Comparison of ENCODE assay signal across 21 cellular contexts in genomic region chr2:144467479-144468210, GRCh38. TPM values are rescaled to one million over a fixed set of nuclear protein-coding genes. Genes with fewer than 3 reads are reported as not detected.
A peak's percentile ranks its signal among the peaks of the same experiment; 100 is the strongest.
DNase-seq lines count a peak whose midpoint lies in the region; ATAC-seq, FAIRE-seq and TF ChIP-seq lines count a peak whose summit lies in the region.
"Had no signal": no experiment of that assay in that cellular context is flagged by ENCODE, and none has a peak within 500 bp of the region (broad histone marks: within the 10 kb centered on the region; RNA-seq: fewer than 3 reads in every experiment).

No MANE protein-coding gene starts in this region.

- no peaks in the 10 kb centered on the region for H3K9me3 ChIP-seq in HEK293 (ENCODE audit: control insufficient read depth, insufficient read depth, low read depth, low read length)
- H3K9me3 ChIP-seq in K562 (replicated peaks; ENCODE audit: control insufficient read depth, insufficient read depth, low read depth, low read length) = no peaks in the 10 kb centered on the region
- no peaks in the 10 kb centered on the region for H3K9me3 ChIP-seq in spleen
- H3K9me3 ChIP-seq: esophagus muscularis mucosa, gastroesophageal sphincter, transverse colon had no signal

- no peak for ATAC-seq in K562
- no peak for ATAC-seq in memory B cell (ENCODE audit: low read depth)
- ATAC-seq in HG03442 (IDR thresholded peaks at IDR 0.05; ENCODE audit: unreplicated experiment) = no peak
- ATAC-seq: gastroesophageal sphincter had no signal

- H4K20me1 ChIP-seq in K562 (replicated peaks; ENCODE audit: control insufficient read depth, insufficient read depth, low read length) = 0 out of 2 replicates have a peak, but pooled peaks cover 12% of the 10 kb centered on the region

- in situ Hi-C loops in K562 (cut with MboI) = no loop called here

- BruUV-seq in K562 (replicated peaks; lab: Mats Ljungman, UMichigan) = no TSS peak

- no peak overlapping the region for H3K27ac ChIP-seq in HEK293 (ENCODE audit: extremely low read depth, low read depth, low read length)
- no peak overlapping the region for H3K27ac ChIP-seq in K562 (ENCODE audit: extremely low read depth, low read depth, low read length)
- H3K27ac ChIP-seq in spleen = peak overlapping the region in 5 of 8 donors; percentile 12 to 69 (median 45)
- H3K27ac ChIP-seq: esophagus muscularis mucosa, gastroesophageal sphincter, KMS-11, transverse colon had no signal

- FAIRE-seq in K562 (lab: Jason Lieb, UNC) = no peak
- no peak for FAIRE-seq in H54 (lab: Jason Lieb, UNC)
- FAIRE-seq: GM12892, GM19239 had no signal

- POLR2A ChIA-PET in HEK293 (lab: Yijun Ruan, JAX) (no interaction called here), K562 (lab: Yijun Ruan, JAX) (interaction anchor here (0.6 to 1.7 kb wide), 3 partner anchors 10 to 115 kb away, joined by 3 to 5 read pairs (median 3); no protein-coding TSS in a partner anchor)

- H2AFZ ChIP-seq in K562 (ENCODE audit: low read depth, low read length) = no peak overlapping the region

- H3K27me3 ChIP-seq in K562 (ENCODE audit: control insufficient read depth in 2 of 2, insufficient read depth in 2 of 2, low read length in 2 of 2) (no peaks in the 10 kb centered on the region), spleen (replicated peaks in 1 of 7) (no peaks in the 10 kb centered on the region)
- H3K27me3 ChIP-seq: esophagus muscularis mucosa, gastroesophageal sphincter had no signal

- TF ChIP-seq CTCF in HEK293 (tag by site-specific recombination; IDR thresholded peaks at IDR 0.05) (no peak), K562 (IDR thresholded peaks at IDR 0.05 in 2 of 3, conservative IDR thresholded peaks at IDR 0.05 in 1 of 3; ENCODE audit: insufficient read depth in 2 of 3, low read depth in 1 of 3, low read length in 3 of 3) (no peak), spleen (IDR thresholded peaks at IDR 0.05 in 8 of 11, conservative IDR thresholded peaks at IDR 0.05 in 3 of 11) (no peak)

- H3K9me1 ChIP-seq in K562 (ENCODE audit: control insufficient read depth, insufficient read depth, low read length) = no peaks in the 10 kb centered on the region

- H3K4me3 Mint-ChIP-seq in memory B cell = no peak overlapping the region
- H3K4me3 Mint-ChIP-seq: activated CD4-positive, alpha-beta T cell treated with anti-CD3 and anti-CD28 coated beads, Interleukin-2, amount 10 ng/mL, durations not matched to agents 7 days and 5 days had no signal

- H3K4me1 Mint-ChIP-seq in memory B cell = peaks cover 23% of the 10 kb centered on the region
- H3K4me1 Mint-ChIP-seq: activated CD4-positive, alpha-beta T cell treated with anti-CD3 and anti-CD28 coated beads, Interleukin-2, amount 10 ng/mL, durations not matched to agents 7 days and 5 days had no signal

- TF ChIP-seq POLR2A in K562 (conservative IDR thresholded peaks at IDR 0.05) = no peak
- no peak for TF ChIP-seq POLR2A in spleen (IDR thresholded peaks at IDR 0.05)
- TF ChIP-seq POLR2A in H54 (IDR thresholded peaks at IDR 0.05; ENCODE audit: low read depth, low read length) = no peak

- WGBS in K562 (ENCODE audit: insufficient coverage, low coverage, missing lambda C conversion rate) = 86% methylated on average over 5 of the region's 5 CpGs
- 73 to 84% (median 79%) methylated on average over 5 of the region's 5 CpGs for WGBS in spleen, 5 donors

- H3K9ac ChIP-seq in K562 (ENCODE audit: insufficient read depth in 1 of 2, low read depth in 2 of 2, low read length in 2 of 2) = no peak overlapping the region
- H3K9ac ChIP-seq: KMS-11 had no signal

- no peak overlapping the region for H3K4me3 ChIP-seq in HEK293 (ENCODE audit: low read depth, low read length)
- H3K4me3 ChIP-seq in K562 = no peak overlapping the region
- no peak overlapping the region for H3K4me3 ChIP-seq in spleen
- H3K4me3 ChIP-seq: esophagus muscularis mucosa, gastroesophageal sphincter, transverse colon had no signal

- H3K27ac Mint-ChIP-seq in memory B cell = peak overlapping the region; percentile 12
- H3K27ac Mint-ChIP-seq: activated CD4-positive, alpha-beta T cell treated with anti-CD3 and anti-CD28 coated beads, Interleukin-2, amount 10 ng/mL, durations not matched to agents 7 days and 5 days had no signal

- peaks cover 100% of the 10 kb centered on the region for H3K79me2 ChIP-seq in K562 (ENCODE audit: control insufficient read depth, insufficient read depth, low read length)

- CTCF ChIA-PET in HEK293 (lab: Yijun Ruan, JAX) = no interaction called here
- CTCF ChIA-PET in K562 (lab: Yijun Ruan, JAX; ENCODE audit: low intra/inter-chr PET ratio) = no interaction called here

- H3K27me3 Mint-ChIP-seq in memory B cell = no peaks in the 10 kb centered on the region

- intact Hi-C loops in K562 (cut with micrococcal nuclease) (no loop called here), spleen (cut with DNase I; ENCODE audit: low total_unique reads) (loop anchor here (10.0 kb wide), 1 partner anchor 47 kb away; no protein-coding TSS in a partner anchor)

- no peak for DNase-seq in K562 (ENCODE audit: extremely low read depth in 1 of 4, low spot score in 3 of 4)
- no peak for DNase-seq in memory B cell (ENCODE audit: low spot score in 2 of 2)
- no peak for DNase-seq in spleen
- DNase-seq in H54 (ENCODE audit: insufficient read length, low spot score) = no peak
- no peak for DNase-seq in SW 1271 (lab: John Stamatoyannopoulos, UW)
- DNase-seq: activated CD4-positive, alpha-beta T cell treated with anti-CD3 and anti-CD28 coated beads, Interleukin-2, amount 10 ng/mL, durations not matched to agents 7 days and 5 days; activated gamma-delta T cell; amniotic stem cell; DND-41; effector CD4-positive, alpha-beta T cell; GOT3; NCI-H1694 treated with DMSO at 0.1 percent for 48 hours; Right ventricle myocardium superior; transverse colon had no signal

- H3K9me3 Mint-ChIP-seq in memory B cell = no peaks in the 10 kb centered on the region
- H3K9me3 Mint-ChIP-seq: activated CD4-positive, alpha-beta T cell treated with anti-CD3 and anti-CD28 coated beads, Interleukin-2, amount 10 ng/mL, durations not matched to agents 7 days and 5 days had no signal

- H3K4me1 ChIP-seq in HEK293 (ENCODE audit: control insufficient read depth, insufficient read depth, low read length) = peaks cover 20% of the 10 kb centered on the region
- peaks cover 0 to 5% of the 10 kb centered on the region in 2 experiments; a peak in 2 of 5 replicates for H3K4me1 ChIP-seq in K562 (replicated peaks in 1 of 2; ENCODE audit: control insufficient read depth in 2 of 2, insufficient read depth in 2 of 2, low read length in 2 of 2)
- H3K4me1 ChIP-seq in spleen = peaks cover 18 to 95% (median 67%) of the 10 kb centered on the region in 6 donors

- peaks cover 15% of the 10 kb centered on the region for H3K36me3 Mint-ChIP-seq in memory B cell

- no peak overlapping the region for H3K4me2 ChIP-seq in K562 (ENCODE audit: insufficient read depth, low read length)
- H3K4me2 ChIP-seq: KMS-11 had no signal

- TF ChIP-seq RAD21 in K562 (CRISPR knock-in tag; conservative IDR thresholded peaks at IDR 0.05 in 1 of 2, IDR thresholded peaks at IDR 0.05 in 1 of 2) = no peak

- H3K36me3 ChIP-seq in HEK293 (ENCODE audit: control insufficient read depth in 2 of 2, insufficient read depth in 1 of 2, low read length in 2 of 2) (peaks cover 0 to 2% of the 10 kb centered on the region in 2 experiments; a peak in 1 of 3 replicates), K562 (ENCODE audit: control insufficient read depth, insufficient read depth, low read length) (peaks cover 95% of the 10 kb centered on the region), spleen (peaks cover 0 to 54% (median 0%) of the 10 kb centered on the region in 6 donors)
- H3K36me3 ChIP-seq: esophagus muscularis mucosa, gastroesophageal sphincter, transverse colon had no signal

- TF ChIP-seq EP300 in K562 (IDR thresholded peaks at IDR 0.05; ENCODE audit: low read length) = no peak

TF ChIP-seq in HEK293, 187 proteins besides CTCF, POLR2A, EP300 and RAD21:
- no peak for TF ChIP-seq ZNF133 (tag by site-specific recombination; IDR thresholded peaks at IDR 0.05)
- TF ChIP-seq MZF1 (tag by site-specific recombination; IDR thresholded peaks at IDR 0.05; ENCODE audit: borderline replicate concordance) = peak; percentile 54; the same call in 1 of the 2 replicates
- TF ChIP-seq ZNF211 (tag by site-specific recombination; IDR thresholded peaks at IDR 0.05; ENCODE audit: low read depth) = no peak

TF ChIP-seq in K562, 482 proteins besides CTCF, POLR2A, EP300 and RAD21:
- no peak for TF ChIP-seq ZC3H4 (CRISPR knock-in tag; IDR thresholded peaks at IDR 0.05; ENCODE audit: borderline replicate concordance)
- no peak for TF ChIP-seq E2F3 (CRISPR knock-in tag; IDR thresholded peaks at IDR 0.05)
- TF ChIP-seq POLR2B (IDR thresholded peaks at IDR 0.05; ENCODE audit: low read depth, partially characterized antibody) = peak; percentile 21
- no peak for TF ChIP-seq CXXC5 (CRISPR knock-in tag; IDR thresholded peaks at IDR 0.05)
- no peak for TF ChIP-seq ZNF707 (CRISPR knock-in tag; conservative IDR thresholded peaks at IDR 0.05)
- no peak for TF ChIP-seq STAG1 (CRISPR knock-in tag; IDR thresholded peaks at IDR 0.05; ENCODE audit: borderline replicate concordance)
- 0 out of 2 replicates have a peak, but pooled peaks have one; percentile 51 for TF ChIP-seq SUPT5H (IDR thresholded peaks at IDR 0.05)

RNA-seq across cellular contexts. Expression of gene ZEB2, which starts 52.3 kb away (rescaled TPM):
- total RNA-seq in K562 (2011; cell fraction: chromatin; rRNA removed; ENCODE audit: low replicate concordance) = 342 and 614 TPM in 2 replicates
- total RNA-seq in K562 (2011; cell fraction: nucleolus; rRNA removed) = 113 and 153 TPM in 2 replicates
- total RNA-seq in K562 (2011; cell fraction: nucleoplasm; rRNA removed) = 327 and 692 TPM in 2 replicates
- 65.0 and 72.3 TPM in 2 replicates for total RNA-seq in K562 (2014; rRNA removed)
- 87.9 and 96.2 TPM in 2 replicates for total RNA-seq in K562 (2014; rRNA removed; fragmentation: Illumina TruSeq; extraction: Trizol)
- total RNA-seq in K562 (2015; rRNA removed; fragmentation: Illumina TruSeq; extraction: Trizol) = 82.2 and 85.8 TPM in 2 replicates
- 101 and 113 TPM in 2 replicates for total RNA-seq in K562 (2021)
- 66.9 and 73.3 TPM in 2 replicates for polyA plus RNA-seq in K562 (2011; rRNA removed)
- 37.5 and 39.9 TPM in 2 replicates for polyA plus RNA-seq in K562 (2011; cell fraction: cytosol; rRNA removed)
- 143 and 148 TPM in 2 replicates for polyA plus RNA-seq in K562 (2011; cell fraction: nucleus; rRNA removed)
- polyA plus RNA-seq in K562 (2012) = 33.6 and 40.1 TPM in 2 replicates
- polyA plus RNA-seq in K562 (2014; fragmentation: Illumina TruSeq; extraction: Trizol) = 52.2 and 57.2 TPM in 2 replicates
- polyA plus RNA-seq in K562 (2014; fragmentation: Nextera tagmentation; extraction: Ambion mirVana) = 10 to 100 TPM; 15.1 to 30.1 TPM
- polyA plus RNA-seq in K562 (2014; rRNA removed) = 46.5 and 50.2 TPM in 2 replicates
- 369 and 399 TPM in 2 replicates for polyA minus RNA-seq in K562 (2011; rRNA and poly(A)+ RNA removed)
- 41.4 and 51.2 TPM in 2 replicates for polyA minus RNA-seq in K562 (2011; cell fraction: cytosol; rRNA and poly(A)+ RNA removed)
- polyA minus RNA-seq in K562 (2011; cell fraction: nucleus; rRNA and poly(A)+ RNA removed) = 431 and 576 TPM in 2 replicates
- total RNA-seq in spleen = 100 to 1,000 TPM; 217 to 362 (median 262) TPM
- polyA plus RNA-seq in spleen = 10 to 100 TPM; 25.5 to 36.8 (median 28.5) TPM

Comparison
In these comparisons a context has a peak if more than half of its experiments do, and no peak if none do; other contexts are left out.
1. H3K27ac ChIP-seq: peak in spleen (5 of 8); none in HEK293 (single experiment) and K562 (single experiment).